1 cellular context compared by ENCODE assay signal in genomic region chr11:73470036-73470624, GRCh38.
TF ChIP-seq lines count a peak whose summit lies in the region.

No MANE protein-coding gene starts in this region.

TF ChIP-seq in GM23338, 12 proteins besides CTCF, POLR2A, EP300 and RAD21 (continued from another document):
- TF ChIP-seq ZNF462 (CRISPR knock-in tag; IDR thresholded peaks at IDR 0.05) (no peak), POLR2AphosphoS5 (IDR thresholded peaks at IDR 0.05; ENCODE audit: low read depth) (no peak), ETS1 (IDR thresholded peaks at IDR 0.05) (no peak)
